In genomic region chr14:104885031-104885972, GRCh38 we compare ENCODE assay signal across 1 cellular context.
TF ChIP-seq lines count a peak whose summit lies in the region.

No MANE protein-coding gene starts in this region.

TF ChIP-seq in K562, 482 proteins besides CTCF, POLR2A, EP300 and RAD21:
- TF ChIP-seq KHSRP (IDR thresholded peaks at IDR 0.05) (no peak), POLR2G (IDR thresholded peaks at IDR 0.05; ENCODE audit: low read depth, low read length) (peak; percentile 30; the same call in 1 of the 2 replicates), ZBTB33 (CRISPR knock-in tag; IDR thresholded peaks at IDR 0.05) (peak; percentile 53; the same call in 1 of the 2 replicates)
TF ChIP-seq in K562: peak in this region for 2.
